ENCODE assay signal across 33 cellular contexts in the genomic region with DNA sequence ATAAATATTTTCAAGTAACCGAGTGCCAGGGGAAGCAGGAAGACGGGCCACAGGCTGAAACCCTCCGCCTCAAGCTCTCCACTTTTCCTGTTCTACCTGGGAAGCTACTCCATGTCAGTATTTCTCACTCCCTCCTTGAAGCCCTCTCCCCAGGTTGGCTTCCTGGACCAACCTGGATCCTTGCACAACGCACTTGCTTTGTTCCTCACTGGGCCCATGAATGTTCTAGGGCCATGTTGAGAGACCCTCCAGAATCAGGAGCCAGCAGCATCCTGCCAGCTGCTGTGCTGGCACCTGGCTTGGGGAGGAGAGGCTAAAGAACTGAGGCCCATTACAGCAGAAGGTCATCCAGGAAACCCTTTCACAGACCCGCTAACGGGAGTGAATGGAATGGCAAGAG.
"Had no signal": no experiment of that assay in that cellular context is flagged by ENCODE, and none has a peak within 500 bp of the region (broad histone marks: within the 10 kb centered on the region; RNA-seq: fewer than 3 reads in every experiment).

No MANE protein-coding gene starts in this region.

- DNase-seq: Karpas-422, Kasumi-1, MG63, MM.1S, NCI-H1048, NCI-H1092, NCI-H1092 treated with DMSO at 0.1 percent for 48 hours, NCI-H1105, NCI-H1105 treated with DMSO at 0.1 percent for 48 hours, NCI-H1417, NCI-H1417 treated with DMSO at 0.1 percent for 48 hours, NCI-H1436, NCI-H1436 treated with DMSO at 0.1 percent for 48 hours, NCI-H146, NCI-H1694, NCI-H1694 treated with DMSO at 0.1 percent for 48 hours, NCI-H187, NCI-H187 treated with DMSO at 0.1 percent for 48 hours, NCI-H1930, NCI-H2029, NCI-H2029 treated with DMSO at 0.1 percent for 48 hours, NCI-H2081, NCI-H2081 treated with DMSO at 0.1 percent for 48 hours, NCI-H2107, NCI-H2171, NCI-H2171 treated with DMSO at 0.1 percent for 48 hours, NCI-H2227 treated with DMSO at 0.1 percent for 48 hours, NCI-H226, NCI-H345, NCI-H446, NCI-H446 treated with DMSO at 0.1 percent for 48 hours, NCI-H510A, NCI-H510A treated with DMSO at 0.1 percent for 48 hours had no signal

- H3K9me3 ChIP-seq: MG63 had no signal

- H3K27me3 ChIP-seq: MG63 had no signal

- H3K4me3 ChIP-seq: MG63 had no signal
